10 cellular contexts compared by ENCODE assay signal in genomic region chr1:72757843-72758242, GRCh38.
"Had no signal": no experiment of that assay in that cellular context is flagged by ENCODE, and none has a peak within 500 bp of the region (broad histone marks: within the 10 kb centered on the region; RNA-seq: fewer than 3 reads in every experiment).

No MANE protein-coding gene starts in this region.

- DNase-seq: GM23248, GOT3, H7, H9, HCEC 1CT, HFFc6 had no signal

- ATAC-seq: GM23338, HCT116 had no signal

- FAIRE-seq: H54 had no signal

- H3K27ac ChIP-seq: GM23248 had no signal

- H3K9ac ChIP-seq: GM23248 had no signal

- H3K4me3 ChIP-seq: GM23248, GM23338, HAP-1 had no signal

- H3K9me3 ChIP-seq: HAP-1 had no signal

- H3K4me2 ChIP-seq: GM23338 had no signal

- H3K36me3 ChIP-seq: HAP-1 had no signal

- H2AFZ ChIP-seq: GM23248, GM23338 had no signal
